In the genomic region with DNA sequence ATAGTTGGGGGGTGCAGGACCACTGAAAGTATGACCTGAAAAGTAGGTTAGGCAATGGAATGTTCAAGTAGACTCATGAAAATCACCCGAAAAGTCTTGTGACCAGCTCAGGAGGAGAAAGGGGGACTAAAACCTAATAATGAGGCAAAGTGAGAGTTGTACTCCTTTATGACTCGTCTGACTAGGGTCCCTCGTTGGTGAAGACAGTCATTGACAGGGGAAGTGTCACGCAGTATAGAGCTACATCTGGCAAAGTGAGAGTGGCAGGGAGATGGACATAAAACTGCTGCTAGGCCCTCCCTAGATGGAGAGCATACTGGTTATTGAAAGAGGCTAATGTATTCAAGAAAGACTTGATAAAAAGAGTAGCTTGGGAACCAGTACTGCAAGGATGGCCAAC, we compare ENCODE assay signal across 37 cellular contexts. TPM values are rescaled to one million over a fixed set of nuclear protein-coding genes. Genes with fewer than 3 reads are reported as not detected.
"Had no signal": no experiment of that assay in that cellular context is flagged by ENCODE, and none has a peak within 500 bp of the region (broad histone marks: within the 10 kb centered on the region; RNA-seq: fewer than 3 reads in every experiment).

No MANE protein-coding gene starts in this region.

- DNase-seq: Karpas-422, Kasumi-1, KG1, MG63, MM.1S, MV-4-11, NCI-H1048, NCI-H1092, NCI-H1092 treated with DMSO at 0.1 percent for 48 hours, NCI-H1105, NCI-H1105 treated with DMSO at 0.1 percent for 48 hours, NCI-H1417, NCI-H1417 treated with DMSO at 0.1 percent for 48 hours, NCI-H1436, NCI-H1436 treated with DMSO at 0.1 percent for 48 hours, NCI-H146, NCI-H1694, NCI-H1694 treated with DMSO at 0.1 percent for 48 hours, NCI-H187, NCI-H187 treated with DMSO at 0.1 percent for 48 hours, NCI-H1930, NCI-H2029, NCI-H2029 treated with DMSO at 0.1 percent for 48 hours, NCI-H2081, NCI-H2081 treated with DMSO at 0.1 percent for 48 hours, NCI-H2107, NCI-H2171, NCI-H2171 treated with DMSO at 0.1 percent for 48 hours, NCI-H2227 treated with DMSO at 0.1 percent for 48 hours, NCI-H226, NCI-H345, NCI-H446, NCI-H446 treated with DMSO at 0.1 percent for 48 hours had no signal

RNA-seq across cellular contexts. Expression of a gene that starts 20.5 kb away (rescaled TPM):
- total RNA-seq: LHCN-M2, M059J, MCF 10A, NCI-H460 had no signal

RNA-seq across cellular contexts. Expression of a gene that starts 33.0 kb away (rescaled TPM):
- total RNA-seq: LHCN-M2, M059J, NCI-H460 had no signal
